In genomic region chr6:157476797-157477196, GRCh38 we compare ENCODE assay signal across 31 cellular contexts.
"Had no signal": no experiment of that assay in that cellular context is flagged by ENCODE, and none has a peak within 500 bp of the region (broad histone marks: within the 10 kb centered on the region; RNA-seq: fewer than 3 reads in every experiment).

No MANE protein-coding gene starts in this region.

- H3K9me3 Mint-ChIP-seq: activated B cell treated with CpG ODN at 0.5 μM for 24 hours; activated CD8-positive, alpha-beta T cell treated with anti-CD3 and anti-CD28 coated beads for 36 hours; activated T-helper 17 cell treated with anti-CD3 and anti-CD28 coated beads, Interleukin-2, amount 50 U/mL, for 72 hours; effector memory CD8-positive, alpha-beta T cell had no signal

- FAIRE-seq: colon had no signal

- H3K27me3 Mint-ChIP-seq: activated B cell treated with CpG ODN at 0.5 μM for 24 hours; activated naive CD8-positive, alpha-beta T cell; effector memory CD8-positive, alpha-beta T cell had no signal

- DNase-seq: activated B cell treated with CpG ODN at 0.5 μM for 24 hours; activated CD4-positive, alpha-beta T cell treated with anti-CD3 and anti-CD28 coated beads for 48 hours; activated CD4-positive, alpha-beta T cell treated with anti-CD3 and anti-CD28 coated beads, Interleukin-2, amount 50 U/mL, for 1 hour; activated CD4-positive, alpha-beta T cell treated with anti-CD3 and anti-CD28 coated beads, Interleukin-2, amount 50 U/mL, for 48 hours; activated CD8-positive, alpha-beta T cell treated with anti-CD3 and anti-CD28 coated beads for 36 hours; activated effector memory CD4-positive, alpha-beta T cell treated with Interleukin-2 at 50 U/mL for 16 hours; activated gamma-delta T cell treated with Interleukin-2 at 50 U/mL for 16 hours; activated naive CD4-positive, alpha-beta T cell treated with anti-CD3 and anti-CD28 coated beads, Interleukin-2, amount 50 U/mL, for 16 hours; activated naive CD4-positive, alpha-beta T cell treated with Interleukin-2 at 50 U/mL for 16 hours; activated T-cell treated with anti-CD3 and anti-CD28 coated beads, Interleukin-2, amount 50 U/mL, for 4 hours; amniotic stem cell; anterior cingulate cortex; body of pancreas; caudate nucleus; cortex of kidney; dermis blood vessel endothelial cell; effector CD4-positive, alpha-beta T cell; effector memory CD8-positive, alpha-beta T cell; erythroblast; foreskin melanocyte; T-helper 1 cell; T-helper 17 cell; T1000; WERI-Rb-1 had no signal

- H3K27me3 ChIP-seq: body of pancreas, esophagus muscularis mucosa, gastroesophageal sphincter had no signal

- H3K27ac ChIP-seq: body of pancreas, esophagus muscularis mucosa, gastroesophageal sphincter, WERI-Rb-1 had no signal

- H3K4me3 ChIP-seq: body of pancreas, esophagus muscularis mucosa, gastroesophageal sphincter had no signal

- H3K36me3 ChIP-seq: esophagus muscularis mucosa, gastroesophageal sphincter, WERI-Rb-1 had no signal

- H3K27ac Mint-ChIP-seq: activated B cell treated with CpG ODN at 0.5 μM for 24 hours; activated CD8-positive, alpha-beta T cell treated with anti-CD3 and anti-CD28 coated beads for 36 hours; activated naive CD8-positive, alpha-beta T cell; activated T-helper 17 cell treated with anti-CD3 and anti-CD28 coated beads, Interleukin-2, amount 50 U/mL, for 72 hours; effector memory CD8-positive, alpha-beta T cell; T-helper 17 cell; T-helper 2 cell treated with Interferon-gamma antibody and Interleukin-4, amounts not matched to agents 5 μg/mL and 100 μg/mL, for 36 hours had no signal

- ATAC-seq: activated CD4-positive, CD25-positive, alpha-beta regulatory T cell treated with anti-CD3 and anti-CD28 coated beads, Interleukin-2, amount 50 U/mL, for 24 hours; activated CD8-positive, alpha-beta T cell treated with anti-CD3 and anti-CD28 coated beads for 36 hours; activated T-cell treated with anti-CD3 and anti-CD28 coated beads, Interleukin-2, amount 50 U/mL, for 4 hours; activated T-helper 17 cell treated with anti-CD3 and anti-CD28 coated beads, Interleukin-2, amount 50 U/mL, for 72 hours; body of pancreas; effector memory CD8-positive, alpha-beta T cell; gastroesophageal sphincter; T-helper 17 cell had no signal

- H3K9me3 ChIP-seq: body of pancreas, esophagus muscularis mucosa, gastroesophageal sphincter had no signal

- H3K4me1 ChIP-seq: esophagus muscularis mucosa, gastroesophageal sphincter had no signal

- H3K4me3 Mint-ChIP-seq: activated B cell treated with CpG ODN at 0.5 μM for 24 hours; activated CD8-positive, alpha-beta T cell treated with anti-CD3 and anti-CD28 coated beads for 36 hours; activated naive CD8-positive, alpha-beta T cell; activated T-cell treated with anti-CD3 and anti-CD28 coated beads, Interleukin-2, amount 50 U/mL, for 4 hours; activated T-helper 17 cell treated with anti-CD3 and anti-CD28 coated beads, Interleukin-2, amount 50 U/mL, for 72 hours; effector memory CD8-positive, alpha-beta T cell; T-helper 17 cell; T-helper 2 cell treated with Interferon-gamma antibody and Interleukin-4, amounts not matched to agents 5 μg/mL and 100 μg/mL, for 36 hours had no signal
